In the genomic region with DNA sequence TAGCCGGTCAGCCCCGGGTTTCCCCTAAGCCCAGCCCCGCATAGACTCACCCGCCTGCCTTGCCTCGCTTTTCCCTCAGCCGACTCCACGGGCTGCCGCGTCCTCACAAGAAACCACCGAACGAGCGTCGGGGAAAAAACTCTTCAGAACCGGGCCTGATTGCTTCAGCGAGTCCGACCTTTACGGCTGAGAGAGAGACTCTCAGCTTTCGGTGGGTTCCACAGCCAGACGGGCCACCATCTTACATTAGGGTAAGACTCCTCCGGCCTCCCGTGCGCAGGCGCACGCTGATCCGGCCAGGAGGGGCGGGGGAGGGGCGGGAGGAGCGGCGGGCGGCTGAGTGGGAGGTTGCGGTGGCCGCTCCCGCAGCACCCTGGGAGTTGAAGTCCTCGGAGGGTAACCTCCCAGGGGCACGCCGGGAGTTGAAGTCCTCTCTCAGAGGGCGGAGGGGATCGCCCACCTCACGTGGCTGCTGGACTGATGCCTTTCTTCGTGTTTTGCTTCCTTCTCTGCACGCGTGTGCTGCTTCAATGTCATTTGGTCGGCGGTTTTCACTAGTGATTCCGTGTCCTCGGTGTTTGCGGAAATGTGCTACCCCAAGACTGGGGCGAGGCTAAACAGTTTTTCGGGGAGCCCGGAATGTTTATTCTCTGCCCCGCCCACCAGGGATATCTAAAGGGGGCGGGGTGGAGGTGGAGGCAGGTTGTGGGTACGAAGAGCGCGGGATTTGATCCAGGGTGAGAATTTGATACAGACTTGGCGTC, we compare ENCODE assay signal across 8 cellular contexts. TPM values are rescaled to one million over a fixed set of nuclear protein-coding genes. Genes with fewer than 3 reads are reported as not detected.
A peak's percentile ranks its signal among the peaks of the same experiment; 100 is the strongest.
DNase-seq lines count a peak whose midpoint lies in the region; ATAC-seq, FAIRE-seq and TF ChIP-seq lines count a peak whose summit lies in the region.

A gene with protein sequence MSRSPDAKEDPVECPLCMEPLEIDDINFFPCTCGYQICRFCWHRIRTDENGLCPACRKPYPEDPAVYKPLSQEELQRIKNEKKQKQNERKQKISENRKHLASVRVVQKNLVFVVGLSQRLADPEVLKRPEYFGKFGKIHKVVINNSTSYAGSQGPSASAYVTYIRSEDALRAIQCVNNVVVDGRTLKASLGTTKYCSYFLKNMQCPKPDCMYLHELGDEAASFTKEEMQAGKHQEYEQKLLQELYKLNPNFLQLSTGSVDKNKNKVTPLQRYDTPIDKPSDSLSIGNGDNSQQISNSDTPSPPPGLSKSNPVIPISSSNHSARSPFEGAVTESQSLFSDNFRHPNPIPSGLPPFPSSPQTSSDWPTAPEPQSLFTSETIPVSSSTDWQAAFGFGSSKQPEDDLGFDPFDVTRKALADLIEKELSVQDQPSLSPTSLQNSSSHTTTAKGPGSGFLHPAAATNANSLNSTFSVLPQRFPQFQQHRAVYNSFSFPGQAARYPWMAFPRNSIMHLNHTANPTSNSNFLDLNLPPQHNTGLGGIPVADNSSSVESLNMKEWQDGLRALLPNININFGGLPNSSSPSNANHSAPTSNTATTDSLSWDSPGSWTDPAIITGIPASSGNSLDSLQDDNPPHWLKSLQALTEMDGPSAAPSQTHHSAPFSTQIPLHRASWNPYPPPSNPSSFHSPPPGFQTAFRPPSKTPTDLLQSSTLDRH (minus strand): TSS at position 264 of the 764 bp plus-strand sequence. CDS start 71,771 bp downstream, outside the sequence.

- H3K27me3 ChIP-seq in naive thymus-derived CD4-positive, alpha-beta T cell (ENCODE audit: control insufficient read depth in 2 of 2, insufficient read depth in 2 of 2, low read length in 2 of 2), result no peaks in the 10 kb centered on the region

- intact Hi-C loops in activated T-helper 1 cell treated with anti-CD3 and anti-CD28 coated beads, Interleukin-12 subunit alpha, Interleukin-12 subunit beta, Interleukin-2, Interleukin-4 antibody, amounts not matched to agents 30 ng/mL and 10 ng/mL and 1 ng/mL, durations not matched to agents 14 hours and 24 hours and 36 hours (cut with micrococcal nuclease), result loop anchor here (1.0 to 5.0 kb wide), 11 partner anchors 47 to 1051 kb away; partner anchors contain the start of genes AGBL3, AKR1B1, BPGM and CYREN
- intact Hi-C loops in naive thymus-derived CD4-positive, alpha-beta T cell (cut with micrococcal nuclease), result loop anchor here (1.0 to 10.0 kb wide), 16 partner anchors 47 to 1193 kb away; partner anchors contain the start of genes AGBL3 (in 2 of the 2), AKR1B1 (in 2 of the 2), BPGM (in 2 of the 2) and MTPN (in 2 of the 2)

- no peak within 1 kb of the TSS for H3K27ac Mint-ChIP-seq in activated T-helper 1 cell treated with anti-CD3 and anti-CD28 coated beads, Interleukin-12 subunit alpha, Interleukin-12 subunit beta, Interleukin-2, Interleukin-4 antibody, amounts not matched to agents 30 ng/mL and 10 ng/mL and 1 ng/mL, durations not matched to agents 14 hours and 24 hours and 36 hours
- no peak within 1 kb of the TSS for H3K27ac Mint-ChIP-seq in naive thymus-derived CD4-positive, alpha-beta T cell
- no peak within 1 kb of the TSS for H3K27ac Mint-ChIP-seq in stimulated activated memory B cell treated with anti-CD40 and anti-IgM and Interleukin-4, amounts not matched to agents 10 μg/mL and 1 μg/mL and 100 μg/mL, for 72 hours

- peak; percentile 96 for ATAC-seq in naive thymus-derived CD4-positive, alpha-beta T cell
- peak; percentile 99 for ATAC-seq in stimulated activated memory B cell treated with anti-CD40 and anti-IgM and Interleukin-4, amounts not matched to agents 10 μg/mL and 1 μg/mL and 100 μg/mL, for 72 hours

- H3K9me3 Mint-ChIP-seq in activated T-helper 1 cell treated with anti-CD3 and anti-CD28 coated beads, Interleukin-12 subunit alpha, Interleukin-12 subunit beta, Interleukin-2, Interleukin-4 antibody, amounts not matched to agents 30 ng/mL and 10 ng/mL and 1 ng/mL, durations not matched to agents 14 hours and 24 hours and 36 hours, result no peaks in the 10 kb centered on the region
- no peaks in the 10 kb centered on the region for H3K9me3 Mint-ChIP-seq in naive thymus-derived CD4-positive, alpha-beta T cell
- H3K9me3 Mint-ChIP-seq in stimulated activated memory B cell treated with anti-CD40 and anti-IgM and Interleukin-4, amounts not matched to agents 10 μg/mL and 1 μg/mL and 100 μg/mL, for 72 hours, result no peaks in the 10 kb centered on the region

- no peak for TF ChIP-seq CTCF in LNCaP clone FGC (IDR thresholded peaks at IDR 0.05; ENCODE audit: control insufficient read depth, extremely low read depth, insufficient read depth)
- TF ChIP-seq CTCF in fibroblast of mammary gland (conservative IDR thresholded peaks at IDR 0.05; ENCODE audit: control insufficient read depth, insufficient read depth, low read depth, low read length), result no peak

- no peaks in the 10 kb centered on the region for H3K9me3 ChIP-seq in naive thymus-derived CD4-positive, alpha-beta T cell (ENCODE audit: control insufficient read depth in 2 of 3, low read length in 3 of 3)

- H3K4me1 Mint-ChIP-seq in activated T-helper 1 cell treated with anti-CD3 and anti-CD28 coated beads, Interleukin-12 subunit alpha, Interleukin-12 subunit beta, Interleukin-2, Interleukin-4 antibody, amounts not matched to agents 30 ng/mL and 10 ng/mL and 1 ng/mL, durations not matched to agents 14 hours and 24 hours and 36 hours (ENCODE audit: low read depth), result no peaks in the 10 kb centered on the region
- peaks cover 3 to 22% (median 14%) of the 10 kb centered on the region in 7 donors for H3K4me1 Mint-ChIP-seq in naive thymus-derived CD4-positive, alpha-beta T cell
- peaks cover 6% of the 10 kb centered on the region for H3K4me1 Mint-ChIP-seq in stimulated activated memory B cell treated with anti-CD40 and anti-IgM and Interleukin-4, amounts not matched to agents 10 μg/mL and 1 μg/mL and 100 μg/mL, for 72 hours

- H3K27ac ChIP-seq in naive thymus-derived CD4-positive, alpha-beta T cell (ENCODE audit: low read depth, low read length), result peak within 1 kb of the TSS; percentile 97

- H3K4me1 ChIP-seq in naive thymus-derived CD4-positive, alpha-beta T cell (ENCODE audit: control insufficient read depth in 2 of 2, insufficient read depth in 2 of 2, low read length in 2 of 2), result peaks cover 12 to 15% of the 10 kb centered on the region in 2 donors

- DNase-seq in ELF-1 (ENCODE audit: low read depth, low spot score), result peak; percentile 96
- DNase-seq in H54 (ENCODE audit: insufficient read length, low spot score), result peak; percentile 59
- DNase-seq in LNCaP clone FGC (ENCODE audit: low read depth), result peak; percentile 79
- DNase-seq in RPMI7951 (ENCODE audit: low read depth), result peak; percentile 94
- peak; percentile 92 for DNase-seq in activated T-helper 1 cell treated with anti-CD3 and anti-CD28 coated beads, Interleukin-12 subunit alpha, Interleukin-12 subunit beta, Interleukin-2, Interleukin-4 antibody, amounts not matched to agents 30 ng/mL and 10 ng/mL and 1 ng/mL, durations not matched to agents 14 hours and 24 hours and 36 hours (ENCODE audit: low spot score)
- DNase-seq in fibroblast of mammary gland (ENCODE audit: low read depth), result peak; percentile 92
- DNase-seq in naive thymus-derived CD4-positive, alpha-beta T cell, result peak; percentile 82 to 97 (median 92)

- peak; percentile 82 for TF ChIP-seq POLR2A in H54 (IDR thresholded peaks at IDR 0.05; ENCODE audit: low read depth, low read length)

- POLR2A ChIA-PET in naive thymus-derived CD4-positive, alpha-beta T cell (lab: Charles Lee), result interaction anchor here (1.0 to 2.4 kb wide), 2 partner anchors 42 to 152 kb away, joined by 4 to 6 read pairs; partner anchors contain the start of gene STMP1

- peaks cover 0 to 8% (median 0%) of the 10 kb centered on the region in 3 experiments for H3K36me3 ChIP-seq in naive thymus-derived CD4-positive, alpha-beta T cell (ENCODE audit: control insufficient read depth in 2 of 3, insufficient read depth in 3 of 3, low read length in 3 of 3)

- peak within 1 kb of the TSS; percentile 93 for H3K4me3 ChIP-seq in LNCaP clone FGC (ENCODE audit: low read depth, low read length)
- peak within 1 kb of the TSS; percentile 97 for H3K4me3 ChIP-seq in fibroblast of mammary gland (ENCODE audit: control insufficient read depth, low read depth, low read length)
- peak within 1 kb of the TSS; percentile 78 for H3K4me3 ChIP-seq in naive thymus-derived CD4-positive, alpha-beta T cell (ENCODE audit: low read length)

- H3K36me3 Mint-ChIP-seq in activated T-helper 1 cell treated with anti-CD3 and anti-CD28 coated beads, Interleukin-12 subunit alpha, Interleukin-12 subunit beta, Interleukin-2, Interleukin-4 antibody, amounts not matched to agents 30 ng/mL and 10 ng/mL and 1 ng/mL, durations not matched to agents 14 hours and 24 hours and 36 hours (ENCODE audit: low read depth), result no peaks in the 10 kb centered on the region
- H3K36me3 Mint-ChIP-seq in naive thymus-derived CD4-positive, alpha-beta T cell, result no peaks in the 10 kb centered on the region
- no peaks in the 10 kb centered on the region for H3K36me3 Mint-ChIP-seq in stimulated activated memory B cell treated with anti-CD40 and anti-IgM and Interleukin-4, amounts not matched to agents 10 μg/mL and 1 μg/mL and 100 μg/mL, for 72 hours

- no peaks in the 10 kb centered on the region for H3K27me3 Mint-ChIP-seq in activated T-helper 1 cell treated with anti-CD3 and anti-CD28 coated beads, Interleukin-12 subunit alpha, Interleukin-12 subunit beta, Interleukin-2, Interleukin-4 antibody, amounts not matched to agents 30 ng/mL and 10 ng/mL and 1 ng/mL, durations not matched to agents 14 hours and 24 hours and 36 hours (ENCODE audit: insufficient read depth)
- H3K27me3 Mint-ChIP-seq in naive thymus-derived CD4-positive, alpha-beta T cell, result no peaks in the 10 kb centered on the region
- H3K27me3 Mint-ChIP-seq in stimulated activated memory B cell treated with anti-CD40 and anti-IgM and Interleukin-4, amounts not matched to agents 10 μg/mL and 1 μg/mL and 100 μg/mL, for 72 hours, result no peaks in the 10 kb centered on the region

- CTCF ChIA-PET in naive thymus-derived CD4-positive, alpha-beta T cell (lab: Charles Lee), result interaction anchor here (0.5 to 1.2 kb wide), 2 partner anchors 49 to 134 kb away, joined by 3 to 4 read pairs; no protein-coding TSS in a partner anchor

- H3K4me3 Mint-ChIP-seq in activated T-helper 1 cell treated with anti-CD3 and anti-CD28 coated beads, Interleukin-12 subunit alpha, Interleukin-12 subunit beta, Interleukin-2, Interleukin-4 antibody, amounts not matched to agents 30 ng/mL and 10 ng/mL and 1 ng/mL, durations not matched to agents 14 hours and 24 hours and 36 hours, result no peak within 1 kb of the TSS
- H3K4me3 Mint-ChIP-seq in naive thymus-derived CD4-positive, alpha-beta T cell, result no peak within 1 kb of the TSS
- no peak within 1 kb of the TSS for H3K4me3 Mint-ChIP-seq in stimulated activated memory B cell treated with anti-CD40 and anti-IgM and Interleukin-4, amounts not matched to agents 10 μg/mL and 1 μg/mL and 100 μg/mL, for 72 hours

- no peak for FAIRE-seq in H54 (lab: Jason Lieb, UNC)

RNA-seq across cellular contexts. Expression of the gene that starts here (rescaled TPM):
- 8.3 and 11.9 TPM in 2 replicates for total RNA-seq in RPMI7951 (2014; rRNA removed; shearing (Covaris generic))
- 21.3 and 23.3 TPM in 2 replicates for total RNA-seq in activated T-helper 1 cell treated with anti-CD3 and anti-CD28 coated beads, Interleukin-12 subunit alpha, Interleukin-12 subunit beta, Interleukin-2, Interleukin-4 antibody, amounts not matched to agents 30 ng/mL and 10 ng/mL and 1 ng/mL, durations not matched to agents 14 hours and 24 hours and 36 hours
- total RNA-seq in naive thymus-derived CD4-positive, alpha-beta T cell, result 10 to 100 TPM; 28.7 to 39.4 (median 38.3) TPM
- polyA plus RNA-seq in naive thymus-derived CD4-positive, alpha-beta T cell, result 10 to 100 TPM; 15.5 to 20.0 TPM

Comparison
In these comparisons a context has a peak if more than half of its experiments do, and no peak if none do; other contexts are left out.
1. Peak in every context shown above with its lines: DNase-seq, ATAC-seq, H3K4me3 ChIP-seq and H3K27ac ChIP-seq.